8 cellular contexts compared by ENCODE assay signal in the genomic region with DNA sequence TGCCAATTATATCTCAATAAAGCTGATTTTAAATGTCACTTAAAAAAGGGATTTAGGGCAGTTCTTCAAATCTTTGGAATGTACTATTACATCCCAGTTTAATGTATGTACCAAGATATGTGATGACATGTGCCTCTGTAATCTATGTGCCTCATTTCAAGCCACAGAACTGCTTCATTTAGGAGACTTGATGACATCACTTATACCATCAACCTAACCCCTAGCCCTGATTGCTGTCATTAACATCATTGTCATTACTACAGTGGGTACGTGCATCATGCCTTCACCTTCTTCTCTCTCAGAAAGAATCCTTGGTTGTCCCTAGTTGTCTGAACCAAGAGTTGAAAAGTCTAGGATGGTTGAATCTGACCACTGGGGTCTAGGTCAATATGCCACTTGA.
"Had no signal": no experiment of that assay in that cellular context is flagged by ENCODE, and none has a peak within 500 bp of the region (broad histone marks: within the 10 kb centered on the region; RNA-seq: fewer than 3 reads in every experiment).

No MANE protein-coding gene starts in this region.

- H3K9ac ChIP-seq: KMS-11 had no signal

- FAIRE-seq: HTR-8/SVneo, K562 had no signal

- DNase-seq: IMR-90, Karpas-422, KBM-7, KG1 had no signal

- H3K4me3 ChIP-seq: K562 had no signal

- H3K27ac ChIP-seq: HL-60, KMS-11 had no signal

- ATAC-seq: K562 had no signal

- H3K4me2 ChIP-seq: KMS-11 had no signal
